In genomic region chr10:34933676-34934075, GRCh38 we compare ENCODE assay signal across 1 cellular context.
TF ChIP-seq lines count a peak whose summit lies in the region.

No MANE protein-coding gene starts in this region.

TF ChIP-seq in WTC11, 78 proteins besides CTCF, POLR2A, EP300 and RAD21 (continued from another document):
- TF ChIP-seq ATF2 (CRISPR knock-in tag; IDR thresholded peaks at IDR 0.05; ENCODE audit: borderline replicate concordance, low read depth): no peak
- no peak for TF ChIP-seq SOX15 (CRISPR knock-in tag; IDR thresholded peaks at IDR 0.05)
- no peak for TF ChIP-seq TP53 (CRISPR knock-in tag; IDR thresholded peaks at IDR 0.05)
TF ChIP-seq in WTC11: peak in this region for 0.
